ENCODE assay signal across 11 cellular contexts in genomic region chr3:77825045-77825827, GRCh38.
DNase-seq lines count a peak whose midpoint lies in the region; ATAC-seq and TF ChIP-seq lines count a peak whose summit lies in the region.
"Had no signal": no experiment of that assay in that cellular context is flagged by ENCODE, and none has a peak within 500 bp of the region (broad histone marks: within the 10 kb centered on the region; RNA-seq: fewer than 3 reads in every experiment).

No MANE protein-coding gene starts in this region.

- H3K27me3 ChIP-seq in kidney epithelial cell (ENCODE audit: control insufficient read depth, insufficient read depth, low read length) = no peaks in the 10 kb centered on the region

- no peak for ATAC-seq in GM21723 (IDR thresholded peaks at IDR 0.05; ENCODE audit: unreplicated experiment)

- no peaks in the 10 kb centered on the region for H3K36me3 ChIP-seq in kidney epithelial cell (ENCODE audit: control insufficient read depth, insufficient read depth, low read length)

- no peak overlapping the region for H3K4me3 ChIP-seq in kidney epithelial cell (ENCODE audit: low read depth, low read length)

- peak; percentile 8 for DNase-seq in 8988T
- DNase-seq in HPDE6-E6E7 (ENCODE audit: extremely low spot score) = peak; percentile 43
- DNase-seq in brain pericyte (ENCODE audit: low read depth, low spot score) = peak; percentile 75
- DNase-seq in kidney epithelial cell (ENCODE audit: low read depth) = peak; percentile 98
- DNase-seq in germinal center (ENCODE audit: low spot score) = no peak
- no peak for DNase-seq in NCI-H748 treated with DMSO at 0.1 percent for 48 hours (lab: John Stamatoyannopoulos, UW)
- DNase-seq in NCI-H1417 treated with DMSO at 0.1 percent for 48 hours (lab: John Stamatoyannopoulos, UW) = no peak
- DNase-seq: activated CD4-positive, alpha-beta T cell treated with anti-CD3 and anti-CD28 coated beads, Interleukin-2, amount 50 U/mL, for 4 hours; KBM-7; stimulated activated CD4-positive, alpha-beta T cell treated with anti-CD3 and anti-CD28 coated beads, Interleukin-15, amount 100 ng/mL, for 24 hours had no signal

- no peak for TF ChIP-seq CTCF in kidney epithelial cell (IDR thresholded peaks at IDR 0.05; ENCODE audit: insufficient read depth, low read length, poor library complexity, severe bottlenecking)

Comparison
In these comparisons a context has a peak if more than half of its experiments do, and no peak if none do; other contexts are left out.
1. DNase-seq: peak in 8988T (single experiment), HPDE6-E6E7 (single experiment), brain pericyte (single experiment) and kidney epithelial cell (single experiment); none in germinal center (single experiment), NCI-H748 treated with DMSO at 0.1 percent for 48 hours (single experiment) and NCI-H1417 treated with DMSO at 0.1 percent for 48 hours (single experiment).